Comparison of ENCODE assay signal across 8 cellular contexts in genomic region chr3:155805204-155805801, GRCh38. TPM values are rescaled to one million over a fixed set of nuclear protein-coding genes. Genes with fewer than 3 reads are reported as not detected.
DNase-seq lines count a peak whose midpoint lies in the region; ATAC-seq and TF ChIP-seq lines count a peak whose summit lies in the region.

No MANE protein-coding gene starts in this region.

- H3K4me1 ChIP-seq in Caco-2 (0 out of 2 replicates have a peak, but pooled peaks cover 7% of the 10 kb centered on the region), HCT116 (ENCODE audit: control insufficient read depth in 1 of 2, insufficient read depth in 2 of 2, low read length in 2 of 2) (peaks cover 7 to 14% of the 10 kb centered on the region in 2 experiments; a peak in 3 of 4 replicates)

- H3K9ac ChIP-seq in HCT116 (ENCODE audit: low read length), result peak overlapping the region; percentile 95

- no peaks in the 10 kb centered on the region for H3K36me3 ChIP-seq in Caco-2 (ENCODE audit: control insufficient read depth, insufficient read depth, low read length)
- no peaks in the 10 kb centered on the region for H3K36me3 ChIP-seq in HCT116 (ENCODE audit: control insufficient read depth in 1 of 2, insufficient read depth in 2 of 2, low read length in 2 of 2)

- CTCF ChIA-PET in Caco-2 (lab: Charles Lee) (interaction anchor here (0.6 to 2.1 kb wide), 22 partner anchors 10 to 392 kb away, joined by 3 to 29 read pairs (median 6); partner anchors contain the start of genes GMPS, PLCH1 and SLC33A1), HCT116 (lab: Charles Lee) (interaction anchor here (0.9 to 2.7 kb wide), 28 partner anchors 9 to 453 kb away, joined by 3 to 15 read pairs (median 5); partner anchors contain the start of gene GMPS)

- H3K27ac Mint-ChIP-seq in Caco-2 (ENCODE audit: unreplicated experiment), result peak overlapping the region; percentile 75

- no peaks in the 10 kb centered on the region for H3K36me3 Mint-ChIP-seq in Caco-2 (ENCODE audit: insufficient read depth, unreplicated experiment)

- H3K27ac ChIP-seq in HCT116 (ENCODE audit: low read depth, low read length) (peak overlapping the region; percentile 84), angular gyrus (ENCODE audit: low read depth, low read length) (peak overlapping the region; percentile 78)

- DNase-seq in Caco-2 (no peak), HCT116 (ENCODE audit: low read depth, low spot score) (peak; percentile 12), NCI-H2227 (lab: John Stamatoyannopoulos, UW; ENCODE audit: unreplicated experiment) (peak; percentile 41), iris pigment epithelial cell (ENCODE audit: low read depth) (peak; percentile 18)
- DNase-seq in stimulated activated CD4-positive, alpha-beta T cell treated with anti-CD3 and anti-CD28 coated beads, Interleukin-1b, Interleukin-23, amount 100 ng/mL, for 4 hours (ENCODE audit: low read depth in 2 of 2), result peak; percentile 10 to 30

- H3K79me2 ChIP-seq in HCT116 (ENCODE audit: insufficient read depth, low read length), result no peaks in the 10 kb centered on the region

- no peaks in the 10 kb centered on the region for H3K27me3 ChIP-seq in Caco-2 (replicated peaks; ENCODE audit: control insufficient read depth, insufficient read depth, low read length)
- H3K27me3 ChIP-seq in HCT116 (ENCODE audit: insufficient read depth, low read length), result no peaks in the 10 kb centered on the region

- BruUV-seq in Caco-2 (replicated peaks; lab: Mats Ljungman, UMichigan), result no TSS peak
- BruUV-seq in HCT116 (replicated peaks; lab: Mats Ljungman, UMichigan), result no TSS peak

- TF ChIP-seq POLR2A in HCT116 (IDR thresholded peaks at IDR 0.05; ENCODE audit: borderline replicate concordance, extremely low read depth, insufficient read depth, insufficient read length), result no peak

- H3K9me3 Mint-ChIP-seq in Caco-2 (ENCODE audit: unreplicated experiment), result no peaks in the 10 kb centered on the region

- H3K27me3 Mint-ChIP-seq in Caco-2 (ENCODE audit: insufficient read depth, unreplicated experiment), result no peaks in the 10 kb centered on the region

- H3K4me3 Mint-ChIP-seq in Caco-2 (ENCODE audit: unreplicated experiment), result peak overlapping the region; percentile 87

- TF ChIP-seq RAD21 in HCT116 (IDR thresholded peaks at IDR 0.05; ENCODE audit: low read depth), result no peak

- RAD21 ChIA-PET in HCT116 (lab: Charles Lee; ENCODE audit: low non-redundant PET in 1 of 2, low total read pairs in 2 of 2, uncharacterized antibody in 2 of 2, unreplicated experiment in 2 of 2), result no interaction called here

- intact Hi-C loops in Caco-2 (cut with micrococcal nuclease; ENCODE audit: unreplicated experiment) (loop anchor here (2.0 to 5.0 kb wide), 2 partner anchors 57 to 177 kb away; no protein-coding TSS in a partner anchor), HCT116 (cut with micrococcal nuclease) (no loop called here)

- ATAC-seq in HCT116 (peak; percentile 80), GM21367 (IDR thresholded peaks at IDR 0.05; ENCODE audit: unreplicated experiment) (no peak), GM19397 (IDR thresholded peaks at IDR 0.05; ENCODE audit: unreplicated experiment) (no peak)

- H3K4me1 Mint-ChIP-seq in Caco-2 (ENCODE audit: low read depth, unreplicated experiment), result peaks cover 6% of the 10 kb centered on the region

- peak overlapping the region; percentile 100 for H2AFZ ChIP-seq in HCT116 (ENCODE audit: low read depth, low read length, poor library complexity, severe bottlenecking)

- H3K4me2 ChIP-seq in HCT116 (ENCODE audit: low read length), result peak overlapping the region; percentile 90

- H3K9me3 ChIP-seq in Caco-2 (no peaks in the 10 kb centered on the region), HCT116 (ENCODE audit: control insufficient read depth in 1 of 2, insufficient read depth in 1 of 2, low read depth in 1 of 2, low read length in 2 of 2) (no peaks in the 10 kb centered on the region)

- peak overlapping the region; percentile 93 for H3K4me3 ChIP-seq in Caco-2 (ENCODE audit: low read depth, low read length)
- H3K4me3 ChIP-seq in HCT116 (replicated peaks in 1 of 2; ENCODE audit: low read depth in 1 of 2, low read length in 2 of 2), result peak overlapping the region; percentile 74 to 95

- no peaks in the 10 kb centered on the region for H4K20me1 ChIP-seq in HCT116 (ENCODE audit: insufficient read depth)

- POLR2A ChIA-PET in Caco-2 (lab: Charles Lee) (interaction anchor here (0.6 to 1.7 kb wide), 5 partner anchors 48 to 214 kb away, joined by 3 to 9 read pairs (median 5); partner anchors contain the start of genes GMPS and PLCH1), HCT116 (lab: Charles Lee) (interaction anchor here (0.7 to 1.8 kb wide), 7 partner anchors 11 to 85 kb away, joined by 3 to 5 read pairs (median 3); partner anchors contain the start of genes GMPS and SLC33A1)

- TF ChIP-seq CTCF in Caco-2 (IDR thresholded peaks at IDR 0.05; ENCODE audit: insufficient read depth in 1 of 2, low read depth in 1 of 2, low read length in 1 of 2, severe bottlenecking in 1 of 2, unreplicated experiment in 1 of 2) (no peak), HCT116 (IDR thresholded peaks at IDR 0.05 in 2 of 3, conservative IDR thresholded peaks at IDR 0.05 in 1 of 3; ENCODE audit: borderline replicate concordance in 1 of 3, insufficient read depth in 1 of 3, low read depth in 2 of 3, low read length in 2 of 3) (no peak)

- H3K9me2 ChIP-seq in HCT116 (ENCODE audit: insufficient read depth), result no peaks in the 10 kb centered on the region

TF ChIP-seq in HCT116, 20 proteins besides CTCF, POLR2A, EP300 and RAD21:
- TF ChIP-seq JUND (IDR thresholded peaks at IDR 0.05) (no peak), CBX3 (IDR thresholded peaks at IDR 0.05; ENCODE audit: low read depth) (no peak), EGR1 (IDR thresholded peaks at IDR 0.05; ENCODE audit: low read depth) (no peak), ZFX (IDR thresholded peaks at IDR 0.05) (no peak), CEBPB (IDR thresholded peaks at IDR 0.05; ENCODE audit: low read depth) (no peak), POLR2AphosphoS5 (IDR thresholded peaks at IDR 0.05; ENCODE audit: low read depth, low read length) (peak; percentile 53; the same call in 1 of the 2 replicates), EZH2phosphoT487 (IDR thresholded peaks at IDR 0.05; ENCODE audit: borderline replicate concordance) (no peak)

RNA-seq across cellular contexts. Expression of gene C3orf33, which starts 0.8 kb away (rescaled TPM):
- total RNA-seq in Caco-2 (2022), result 4.2 and 5.4 TPM in 2 replicates
- total RNA-seq in HCT116 (2021; ENCODE audit: unreplicated experiment), result 4.7 TPM
- 1.7 and 2.5 TPM in 2 replicates for polyA plus RNA-seq in HCT116 (2012)

RNA-seq across cellular contexts. Expression of gene SLC33A1, which starts 48.9 kb away (rescaled TPM):
- total RNA-seq in Caco-2 (2022) (19.6 TPM in 2 replicates), HCT116 (2021; ENCODE audit: unreplicated experiment) (23.3 TPM)
- polyA plus RNA-seq in HCT116 (2012), result 11.8 and 13.4 TPM in 2 replicates

Comparison
In these comparisons a context has a peak if more than half of its experiments do, and no peak if none do; other contexts are left out.
1. DNase-seq: peak in HCT116 (single experiment), NCI-H2227 (single experiment), iris pigment epithelial cell (single experiment) and stimulated activated CD4-positive, alpha-beta T cell treated with anti-CD3 and anti-CD28 coated beads, Interleukin-1b, Interleukin-23, amount 100 ng/mL, for 4 hours (2 of 2); none in Caco-2 (0 of 2).